1 cellular context compared by ENCODE assay signal in the genomic region with DNA sequence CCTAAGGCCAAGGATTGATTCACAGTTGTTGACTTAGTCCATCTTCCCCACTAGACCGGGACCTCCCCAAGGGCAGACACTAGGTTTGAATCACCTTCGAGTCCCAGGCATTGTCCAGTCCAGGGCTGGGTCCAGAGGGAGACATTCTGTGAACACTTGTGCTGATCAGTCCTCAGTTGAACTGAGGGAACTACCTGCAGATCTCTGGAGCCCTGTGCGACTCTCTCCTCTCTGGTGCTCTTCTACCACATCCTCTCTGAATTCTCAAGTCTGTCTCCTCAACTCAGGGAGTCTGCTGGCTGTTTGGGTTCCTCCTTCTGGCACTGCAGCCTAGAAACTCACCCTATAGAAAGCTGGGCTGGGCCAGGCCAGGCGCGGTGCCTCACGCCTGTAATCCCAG.
TF ChIP-seq lines count a peak whose summit lies in the region.

No MANE protein-coding gene starts in this region.

TF ChIP-seq in IMR-90, 13 proteins besides CTCF, POLR2A, EP300 and RAD21:
- no peak for TF ChIP-seq CHD1 (IDR thresholded peaks at IDR 0.05; ENCODE audit: low read depth, low read length)
TF ChIP-seq in IMR-90: peak in this region for 0.
